In the genomic region with DNA sequence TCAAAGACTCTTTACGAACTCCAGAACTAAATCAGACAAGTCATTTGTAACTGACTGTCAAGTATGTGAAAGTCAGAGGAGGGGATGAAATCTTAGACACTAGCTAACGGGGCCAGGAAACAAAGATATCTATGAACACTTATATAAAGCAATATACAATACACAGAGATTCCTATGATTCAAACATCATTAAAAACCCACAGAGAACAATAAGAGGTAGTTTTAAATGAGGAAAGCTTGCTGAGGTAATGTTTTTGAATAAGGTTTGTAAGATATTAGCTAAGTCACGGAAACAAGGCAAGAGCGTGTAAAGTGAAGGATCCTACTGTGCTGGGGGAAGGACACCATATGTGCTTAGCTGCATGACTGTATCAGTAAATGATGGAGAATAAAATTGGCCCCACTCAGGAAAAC, we compare ENCODE assay signal across 21 cellular contexts.
"Had no signal": no experiment of that assay in that cellular context is flagged by ENCODE, and none has a peak within 500 bp of the region (broad histone marks: within the 10 kb centered on the region; RNA-seq: fewer than 3 reads in every experiment).

No MANE protein-coding gene starts in this region.

- H3K36me3 ChIP-seq: ovary had no signal

- DNase-seq: activated CD4-positive, alpha-beta T cell treated with anti-CD3 and anti-CD28 coated beads for 4 hours; activated CD8-positive, alpha-beta memory T cell treated with anti-CD3 and anti-CD28 coated beads, Interleukin-2, amount 50 U/mL, for 4 hours; activated CD8-positive, alpha-beta T cell treated with anti-CD3 and anti-CD28 coated beads for 36 hours; activated naive CD4-positive, alpha-beta T cell; activated T-cell treated with anti-CD3 and anti-CD28 coated beads, Interleukin-2, amount 50 U/mL, for 72 hours; central memory CD4-positive, alpha-beta T cell; foreskin melanocyte; head of caudate nucleus; mesenchymal stem cell; ovary; stimulated activated CD4-positive, alpha-beta T cell treated with anti-CD3 and anti-CD28 coated beads, Interleukin-2, amount 100 ng/mL, for 48 hours; stimulated activated naive CD8-positive, alpha-beta T cell treated with anti-CD3 and anti-CD28 coated beads, Interleukin-15, Interleukin-2, amounts not matched to agents 100 U/mL and 50 U/mL, for 24 hours; T-helper 1 cell; upper lobe of left lung; WERI-Rb-1 had no signal

- H3K27me3 ChIP-seq: ascending aorta, esophagus muscularis mucosa, ovary, upper lobe of left lung had no signal

- H3K4me1 ChIP-seq: ascending aorta, esophagus muscularis mucosa, upper lobe of left lung had no signal

- H3K27ac Mint-ChIP-seq: activated CD8-positive, alpha-beta T cell treated with anti-CD3 and anti-CD28 coated beads for 36 hours; activated T-cell treated with anti-CD3 and anti-CD28 coated beads, Interleukin-2, amount 50 U/mL, for 72 hours; dendritic cell treated with granulocyte-macrophage colony-stimulating factor and Interleukin-4, amounts not matched to agents 40 ng/mL and 50 ng/mL, for 4 days; nephron had no signal

- FAIRE-seq: endometrium had no signal

- ATAC-seq: activated CD8-positive, alpha-beta T cell treated with anti-CD3 and anti-CD28 coated beads for 36 hours; activated T-cell treated with anti-CD3 and anti-CD28 coated beads, Interleukin-2, amount 50 U/mL, for 72 hours; left lobe of liver; stimulated activated naive CD8-positive, alpha-beta T cell treated with anti-CD3 and anti-CD28 coated beads, Interleukin-15, Interleukin-2, amounts not matched to agents 100 U/mL and 50 U/mL, for 24 hours had no signal

- H3K9me3 Mint-ChIP-seq: activated CD8-positive, alpha-beta T cell treated with anti-CD3 and anti-CD28 coated beads for 36 hours; activated T-cell treated with anti-CD3 and anti-CD28 coated beads, Interleukin-2, amount 50 U/mL, for 72 hours; dendritic cell treated with granulocyte-macrophage colony-stimulating factor and Interleukin-4, amounts not matched to agents 40 ng/mL and 50 ng/mL, for 4 days; nephron had no signal

- H3K4me3 Mint-ChIP-seq: activated CD8-positive, alpha-beta T cell treated with anti-CD3 and anti-CD28 coated beads for 36 hours; activated T-cell treated with anti-CD3 and anti-CD28 coated beads, Interleukin-2, amount 50 U/mL, for 72 hours; dendritic cell treated with granulocyte-macrophage colony-stimulating factor and Interleukin-4, amounts not matched to agents 40 ng/mL and 50 ng/mL, for 4 days; nephron had no signal

- H3K9me3 ChIP-seq: ascending aorta, esophagus muscularis mucosa, ovary, upper lobe of left lung had no signal

- H3K4me3 ChIP-seq: ascending aorta, esophagus muscularis mucosa, ovary, upper lobe of left lung had no signal

- H3K27ac ChIP-seq: esophagus muscularis mucosa, ovary, upper lobe of left lung, WERI-Rb-1 had no signal

- H3K27me3 Mint-ChIP-seq: activated CD8-positive, alpha-beta T cell treated with anti-CD3 and anti-CD28 coated beads for 36 hours; dendritic cell treated with granulocyte-macrophage colony-stimulating factor and Interleukin-4, amounts not matched to agents 40 ng/mL and 50 ng/mL, for 4 days had no signal

- H3K4me1 Mint-ChIP-seq: nephron had no signal
